Comparison of ENCODE assay signal across 27 cellular contexts in genomic region chr20:20230741-20231140, GRCh38.
"Had no signal": no experiment of that assay in that cellular context is flagged by ENCODE, and none has a peak within 500 bp of the region (broad histone marks: within the 10 kb centered on the region; RNA-seq: fewer than 3 reads in every experiment).

No MANE protein-coding gene starts in this region.

- H3K4me3 Mint-ChIP-seq: endodermal cell; immature natural killer cell; naive thymus-derived CD8-positive, alpha-beta T cell; nephron progenitor cell; stimulated activated effector memory CD8-positive, alpha-beta T cell treated with anti-CD3 and anti-CD28 coated beads, Interleukin-12 subunit alpha, Interleukin-12 subunit beta, amount 100 ng/mL, for 72 hours had no signal

- H3K4me3 ChIP-seq: esophagus muscularis mucosa, lower lobe of right lung, ovary, right atrium auricular region, sigmoid colon, stomach, thyroid gland, vagina had no signal

- H3K4me1 ChIP-seq: foreskin keratinocyte, lower lobe of right lung, right atrium auricular region, sigmoid colon, stomach, thyroid gland, vagina had no signal

- H3K9me3 ChIP-seq: esophagus muscularis mucosa, lower lobe of right lung, ovary, thyroid gland, vagina had no signal

- H3K9me3 Mint-ChIP-seq: stimulated activated effector memory CD8-positive, alpha-beta T cell treated with anti-CD3 and anti-CD28 coated beads, Interleukin-12 subunit alpha, Interleukin-12 subunit beta, amount 100 ng/mL, for 72 hours had no signal

- ATAC-seq: foreskin keratinocyte; left colon; naive thymus-derived CD8-positive, alpha-beta T cell; stimulated activated effector memory CD8-positive, alpha-beta T cell treated with anti-CD3 and anti-CD28 coated beads, Interleukin-12 subunit alpha, Interleukin-12 subunit beta, amount 100 ng/mL, for 72 hours had no signal

- H3K27me3 ChIP-seq: foreskin keratinocyte, ovary, right atrium auricular region, sigmoid colon, thyroid gland, vagina had no signal

- H3K4me1 Mint-ChIP-seq: endodermal cell; naive thymus-derived CD8-positive, alpha-beta T cell; stimulated activated effector memory CD8-positive, alpha-beta T cell treated with anti-CD3 and anti-CD28 coated beads, Interleukin-12 subunit alpha, Interleukin-12 subunit beta, amount 100 ng/mL, for 72 hours had no signal

- H3K27ac Mint-ChIP-seq: endodermal cell; naive thymus-derived CD8-positive, alpha-beta T cell; nephron progenitor cell; progenitor cell of endocrine pancreas; stimulated activated effector memory CD8-positive, alpha-beta T cell treated with anti-CD3 and anti-CD28 coated beads, Interleukin-12 subunit alpha, Interleukin-12 subunit beta, amount 100 ng/mL, for 72 hours had no signal

- DNase-seq: cortex of kidney; effector CD8-positive, alpha-beta T cell; endodermal cell; foreskin keratinocyte; hypothalamus; immature natural killer cell; islet precursor cell; kidney glomerular epithelial cell; left colon; left ventricle myocardium superior; lower lobe of right lung; naive thymus-derived CD8-positive, alpha-beta T cell; nephron progenitor cell; nucleus accumbens; ovary; sigmoid colon; stimulated activated CD4-positive, alpha-beta T cell treated with anti-CD3 and anti-CD28 coated beads, Interleukin-2, amount 100 ng/mL, for 24 hours; stimulated activated CD4-positive, alpha-beta T cell treated with anti-CD3 and anti-CD28 coated beads, Interleukin-4, amount 100 ng/mL, for 24 hours; stimulated activated naive CD4-positive, alpha-beta T cell treated with Interleukin-2 at 50 U/mL for 16 hours; stomach; thyroid gland; trophoblast cell had no signal

- H3K27ac ChIP-seq: esophagus muscularis mucosa, foreskin keratinocyte, lower lobe of right lung, ovary, right atrium auricular region, sigmoid colon, stomach, thyroid gland, vagina had no signal

- H3K36me3 Mint-ChIP-seq: immature natural killer cell; naive thymus-derived CD8-positive, alpha-beta T cell; stimulated activated effector memory CD8-positive, alpha-beta T cell treated with anti-CD3 and anti-CD28 coated beads, Interleukin-12 subunit alpha, Interleukin-12 subunit beta, amount 100 ng/mL, for 72 hours had no signal

- H3K36me3 ChIP-seq: esophagus muscularis mucosa, lower lobe of right lung, ovary, right atrium auricular region, sigmoid colon, stomach, thyroid gland, vagina had no signal
